ENCODE assay signal across 8 cellular contexts in genomic region chr6:149566372-149567193, GRCh38. TPM values are rescaled to one million over a fixed set of nuclear protein-coding genes. Genes with fewer than 3 reads are reported as not detected.
DNase-seq lines count a peak whose midpoint lies in the region; ATAC-seq, FAIRE-seq and TF ChIP-seq lines count a peak whose summit lies in the region.

TSS of gene GINM1 (plus strand) at chr6:149566375. CDS start at chr6:149566415, 40 bp downstream.

- H3K36me3 ChIP-seq in endothelial cell of umbilical vein (ENCODE audit: control insufficient read depth in 2 of 2, extremely low read depth in 1 of 2, insufficient read depth in 2 of 2, low read length in 2 of 2): no peaks in the 10 kb centered on the region
- H3K36me3 ChIP-seq in mucosa of descending colon (ENCODE audit: low read depth): no peaks in the 10 kb centered on the region

- H3K4me3 ChIP-seq in endothelial cell of umbilical vein (replicated peaks in 1 of 3; ENCODE audit: insufficient read depth in 1 of 3, low read depth in 1 of 3, low read length in 3 of 3): peak within 1 kb of the TSS; percentile 75 to 93 (median 85)
- H3K4me3 ChIP-seq in mucosa of descending colon: peak within 1 kb of the TSS; percentile 94

- peak within 1 kb of the TSS; percentile 84 for H2AFZ ChIP-seq in endothelial cell of umbilical vein (ENCODE audit: low read depth, low read length)

- no peaks in the 10 kb centered on the region for H3K9me3 Mint-ChIP-seq in activated CD8-positive, alpha-beta memory T cell treated with anti-CD3 and anti-CD28 coated beads, Interleukin-2, amount 10 ng/mL, durations not matched to agents 7 days and 5 days (ENCODE audit: low read depth)

- peak within 1 kb of the TSS; percentile 95 for H3K4me2 ChIP-seq in endothelial cell of umbilical vein (ENCODE audit: insufficient read depth, low read length)

- no peak for TF ChIP-seq POLR2A in endothelial cell of umbilical vein (IDR thresholded peaks at IDR 0.05; ENCODE audit: low read depth, low read length)

- H3K4me3 Mint-ChIP-seq in activated CD8-positive, alpha-beta memory T cell treated with anti-CD3 and anti-CD28 coated beads, Interleukin-2, amount 10 ng/mL, durations not matched to agents 7 days and 5 days: peak within 1 kb of the TSS; percentile 92

- H3K9ac ChIP-seq in endothelial cell of umbilical vein (replicated peaks; ENCODE audit: extremely low read depth, insufficient read depth, low read length): peak within 1 kb of the TSS; percentile 87

- ATAC-seq in HG02981 (IDR thresholded peaks at IDR 0.05; ENCODE audit: unreplicated experiment) (peak; percentile 15), mucosa of descending colon (peak; percentile 60)
- peak; percentile 40 for ATAC-seq in activated CD8-positive, alpha-beta memory T cell treated with anti-CD3 and anti-CD28 coated beads, Interleukin-2, amount 10 ng/mL, durations not matched to agents 7 days and 5 days

- no peaks in the 10 kb centered on the region for H4K20me1 ChIP-seq in endothelial cell of umbilical vein (replicated peaks; ENCODE audit: control insufficient read depth, extremely low read depth, insufficient read depth, low read length)

- no peaks in the 10 kb centered on the region for H3K9me1 ChIP-seq in endothelial cell of umbilical vein (replicated peaks; ENCODE audit: control insufficient read depth, extremely low read depth, insufficient read depth, low read length)

- no peaks in the 10 kb centered on the region for H3K36me3 Mint-ChIP-seq in activated CD8-positive, alpha-beta memory T cell treated with anti-CD3 and anti-CD28 coated beads, Interleukin-2, amount 10 ng/mL, durations not matched to agents 7 days and 5 days

- peak within 1 kb of the TSS; percentile 85 for H3K27ac Mint-ChIP-seq in activated CD8-positive, alpha-beta memory T cell treated with anti-CD3 and anti-CD28 coated beads, Interleukin-2, amount 10 ng/mL, durations not matched to agents 7 days and 5 days

- H3K27ac ChIP-seq in endothelial cell of umbilical vein (ENCODE audit: insufficient read depth, low read depth, low read length): peak within 1 kb of the TSS; percentile 82

- intact Hi-C loops in endothelial cell of umbilical vein (cut with micrococcal nuclease) (loop anchor here (1.0 to 5.0 kb wide), 6 partner anchors 20 to 503 kb away; partner anchors contain the start of genes KATNA1, LATS1, LRP11 and PPIL4), mucosa of descending colon (cut with DNase I, micrococcal nuclease) (no loop called here)

- H3K9me3 ChIP-seq in endothelial cell of umbilical vein (replicated peaks; ENCODE audit: control insufficient read depth, insufficient read depth, low read length) (no peaks in the 10 kb centered on the region), mucosa of descending colon (no peaks in the 10 kb centered on the region)

- CTCF ChIA-PET in activated CD8-positive, alpha-beta memory T cell treated with anti-CD3 and anti-CD28 coated beads, Interleukin-2, amount 10 ng/mL, durations not matched to agents 7 days and 5 days (lab: Charles Lee): interaction anchor here (0.9 to 8.9 kb wide), 6 partner anchors 18 to 151 kb away, joined by 3 to 90 read pairs (median 4); partner anchors contain the start of gene PPIL4
- CTCF ChIA-PET in endothelial cell of umbilical vein (lab: Charles Lee): interaction anchor here (0.6 to 1.9 kb wide), 7 partner anchors 9 to 1840 kb away, joined by 3 to 13 read pairs (median 5); partner anchors contain the start of genes LATS1 and PPIL4

- POLR2A ChIA-PET in endothelial cell of umbilical vein (lab: Charles Lee): interaction anchor here (0.6 to 1.2 kb wide), 2 partner anchors 17 to 186 kb away, joined by 3 to 4 read pairs; no protein-coding TSS in a partner anchor

- FAIRE-seq in endothelial cell of umbilical vein (lab: Jason Lieb, UNC): peak; percentile 54

- BruUV-seq in endothelial cell of umbilical vein (replicated peaks; lab: Mats Ljungman, UMichigan): TSS peak; percentile 78

- peaks cover 6% of the 10 kb centered on the region for H3K27me3 Mint-ChIP-seq in activated CD8-positive, alpha-beta memory T cell treated with anti-CD3 and anti-CD28 coated beads, Interleukin-2, amount 10 ng/mL, durations not matched to agents 7 days and 5 days

- dilution Hi-C loops in endothelial cell of umbilical vein (cut with MboI; ENCODE audit: extremely low pct_ligation_motif_present, low sequenced_read_pairs): no loop called here

- H3K27me3 ChIP-seq in endothelial cell of umbilical vein (ENCODE audit: control insufficient read depth in 2 of 2, insufficient read depth in 2 of 2, low read length in 2 of 2): no peaks in the 10 kb centered on the region

- DNase-seq in activated T-cell treated with anti-CD3 and anti-CD28 coated beads for 1 hour (ENCODE audit: low read depth): peak; percentile 37
- no peak for DNase-seq in activated T-cell treated with anti-CD3 and anti-CD28 coated beads, Interleukin-2, amount 50 U/mL, for 1 hour
- peak; percentile 32 for DNase-seq in NCI-H526 treated with DMSO at 0.1 percent for 48 hours (lab: John Stamatoyannopoulos, UW)
- peak; percentile 70 for DNase-seq in activated CD8-positive, alpha-beta memory T cell treated with anti-CD3 and anti-CD28 coated beads, Interleukin-2, amount 10 ng/mL, durations not matched to agents 7 days and 5 days
- peak; percentile 68 for DNase-seq in endothelial cell of umbilical vein (ENCODE audit: low read depth, low spot score)
- peak; percentile 66 to 84 (median 75) for DNase-seq in mucosa of descending colon
- DNase-seq in stimulated activated CD8-positive, alpha-beta memory T cell treated with anti-CD3 and anti-CD28 coated beads, Interleukin-7, amount 100 ng/mL, for 4 hours (ENCODE audit: low read depth in 2 of 2): peak; percentile 40 to 57

- H3K4me1 Mint-ChIP-seq in activated CD8-positive, alpha-beta memory T cell treated with anti-CD3 and anti-CD28 coated beads, Interleukin-2, amount 10 ng/mL, durations not matched to agents 7 days and 5 days: peaks cover 17% of the 10 kb centered on the region

- peaks cover 16% of the 10 kb centered on the region for H3K4me1 ChIP-seq in endothelial cell of umbilical vein (ENCODE audit: control insufficient read depth, extremely low read depth, insufficient read depth, low read length)
- peaks cover 9% of the 10 kb centered on the region for H3K4me1 ChIP-seq in mucosa of descending colon (ENCODE audit: low read depth)

- no peak for TF ChIP-seq CTCF in endothelial cell of umbilical vein (IDR thresholded peaks at IDR 0.05; ENCODE audit: extremely low read depth in 1 of 2, insufficient read depth in 1 of 2, low read depth in 1 of 2, low read length in 2 of 2)
- no peak for TF ChIP-seq CTCF in mucosa of descending colon (IDR thresholded peaks at IDR 0.05)

- H3K79me2 ChIP-seq in endothelial cell of umbilical vein (ENCODE audit: control insufficient read depth, insufficient read depth, low read length): peaks cover 19% of the 10 kb centered on the region

TF ChIP-seq in endothelial cell of umbilical vein, 7 proteins besides CTCF, POLR2A, EP300 and RAD21:
- no peak for TF ChIP-seq MYC (IDR thresholded peaks at IDR 0.05; ENCODE audit: low read depth, low read length)
- no peak for TF ChIP-seq GATA2 (IDR thresholded peaks at IDR 0.05; ENCODE audit: insufficient read depth, insufficient read length, low read depth, low read length)
- TF ChIP-seq MAX (IDR thresholded peaks at IDR 0.05; ENCODE audit: insufficient read depth, insufficient read length): no peak
- TF ChIP-seq POLR2AphosphoS5 (IDR thresholded peaks at IDR 0.05; ENCODE audit: insufficient read depth, low read depth, low read length): no peak
- no peak for TF ChIP-seq FOS (IDR thresholded peaks at IDR 0.05; ENCODE audit: borderline replicate concordance, insufficient read depth, low read length)
- no peak for TF ChIP-seq EZH2 (IDR thresholded peaks at IDR 0.05; ENCODE audit: borderline replicate concordance, low read depth, low read length, severe bottlenecking)
- no peak for TF ChIP-seq JUN (IDR thresholded peaks at IDR 0.05; ENCODE audit: borderline replicate concordance, insufficient read depth, insufficient read length, low read depth)

RNA-seq across cellular contexts. Expression of gene GINM1, which starts in this region (rescaled TPM):
- total RNA-seq in activated CD8-positive, alpha-beta memory T cell treated with anti-CD3 and anti-CD28 coated beads, Interleukin-2, amount 10 ng/mL, durations not matched to agents 7 days and 5 days: 10 to 100 TPM; 16.4 to 16.5 TPM
- total RNA-seq in endothelial cell of umbilical vein: 38.0 and 38.2 TPM in 2 replicates
- polyA plus RNA-seq in endothelial cell of umbilical vein: 10.2 and 14.6 TPM in 2 replicates
- 26.9 and 28.0 TPM in 2 replicates for polyA plus RNA-seq in endothelial cell of umbilical vein (2011; cell fraction: cytosol; rRNA removed)
- polyA plus RNA-seq in endothelial cell of umbilical vein (2011; cell fraction: nucleus; rRNA removed): 9.6 and 13.5 TPM in 2 replicates
- polyA plus RNA-seq in endothelial cell of umbilical vein (2012): 37.0 and 49.4 TPM in 2 replicates
- 5.8 and 6.1 TPM in 2 replicates for polyA minus RNA-seq in endothelial cell of umbilical vein
- 5.0 TPM for polyA minus RNA-seq in endothelial cell of umbilical vein (2011; cell fraction: cytosol; rRNA and poly(A)+ RNA removed)
- 7.0 and 7.9 TPM in 2 replicates for polyA minus RNA-seq in endothelial cell of umbilical vein (2011; cell fraction: nucleus; rRNA and poly(A)+ RNA removed)
- 10 to 100 TPM; 45.6 to 64.6 (median 48.4) TPM for total RNA-seq in mucosa of descending colon
